ENCODE assay signal across 12 cellular contexts in genomic region chr10:86354761-86355540, GRCh38. TPM values are rescaled to one million over a fixed set of nuclear protein-coding genes. Genes with fewer than 3 reads are reported as not detected.
DNase-seq lines count a peak whose midpoint lies in the region; ATAC-seq and TF ChIP-seq lines count a peak whose summit lies in the region.
"Had no signal": no experiment of that assay in that cellular context is flagged by ENCODE, and none has a peak within 500 bp of the region (broad histone marks: within the 10 kb centered on the region; RNA-seq: fewer than 3 reads in every experiment).

No MANE protein-coding gene starts in this region.

- no peak for TF ChIP-seq CTCF in natural killer cell (IDR thresholded peaks at IDR 0.05)
- no peak for TF ChIP-seq CTCF in endothelial cell (IDR thresholded peaks at IDR 0.05; ENCODE audit: unreplicated experiment)

- H3K27me3 Mint-ChIP-seq in natural killer cell (ENCODE audit: low read depth in 2 of 2) (peaks cover 3 to 6% of the 10 kb centered on the region in 2 donors), endothelial cell (ENCODE audit: unreplicated experiment) (peaks cover 6% of the 10 kb centered on the region)

- intact Hi-C loops in natural killer cell (cut with micrococcal nuclease) = no loop called here

- ATAC-seq in GM18498 (IDR thresholded peaks at IDR 0.05; ENCODE audit: unreplicated experiment) (peak; percentile 55), HG02759 (IDR thresholded peaks at IDR 0.05; ENCODE audit: unreplicated experiment) (peak; percentile 69), natural killer cell (peak in 2 of 3 donors; percentile 44 to 50), HG02642 (IDR thresholded peaks at IDR 0.05; ENCODE audit: poor library complexity, unreplicated experiment) (no peak), HG03432 (IDR thresholded peaks at IDR 0.05; ENCODE audit: unreplicated experiment) (no peak)
- ATAC-seq: WTC11 had no signal

- no peaks in the 10 kb centered on the region for H3K9me3 Mint-ChIP-seq in natural killer cell
- H3K9me3 Mint-ChIP-seq in endothelial cell (ENCODE audit: unreplicated experiment) = no peaks in the 10 kb centered on the region
- H3K9me3 Mint-ChIP-seq: WTC11 had no signal

- no peak overlapping the region for H3K4me3 Mint-ChIP-seq in natural killer cell
- no peak overlapping the region for H3K4me3 Mint-ChIP-seq in endothelial cell (ENCODE audit: unreplicated experiment)
- H3K4me3 Mint-ChIP-seq: B cell, WTC11 had no signal

- H3K4me1 Mint-ChIP-seq in natural killer cell = peaks cover 9 to 15% of the 10 kb centered on the region in 2 donors
- no peaks in the 10 kb centered on the region for H3K4me1 Mint-ChIP-seq in endothelial cell (ENCODE audit: unreplicated experiment)
- H3K4me1 Mint-ChIP-seq: WTC11 had no signal

- H3K36me3 Mint-ChIP-seq in natural killer cell (no peaks in the 10 kb centered on the region), endothelial cell (ENCODE audit: low read depth, unreplicated experiment) (no peaks in the 10 kb centered on the region)
- H3K36me3 Mint-ChIP-seq: WTC11 had no signal

- DNase-seq in SKM-1 (lab: John Stamatoyannopoulos, UW; ENCODE audit: unreplicated experiment) (peak; percentile 74), natural killer cell (no peak), SIG-M5 treated with dmso at 0.1 percent for 504 hours (lab: John Stamatoyannopoulos, UW; ENCODE audit: unreplicated experiment) (no peak), endothelial cell (ENCODE audit: low spot score) (no peak)
- DNase-seq: effector memory CD4-positive, alpha-beta T cell; NCI-H1417 had no signal

- H3K27ac Mint-ChIP-seq in natural killer cell (no peak overlapping the region), endothelial cell (ENCODE audit: unreplicated experiment) (no peak overlapping the region)
- H3K27ac Mint-ChIP-seq: B cell, WTC11 had no signal

RNA-seq across cellular contexts. Expression of gene GRID1, which starts 11.6 kb away (rescaled TPM):
- total RNA-seq in natural killer cell (not detected), endothelial cell (ENCODE audit: unreplicated experiment) (0.26 TPM)
- total RNA-seq: B cell had no signal

Comparison
In these comparisons a context has a peak if more than half of its experiments do, and no peak if none do; other contexts are left out.
1. ATAC-seq: peak in GM18498 (single experiment), HG02759 (single experiment) and natural killer cell (2 of 3); none in HG02642 (single experiment) and HG03432 (single experiment).